In the genomic region with DNA sequence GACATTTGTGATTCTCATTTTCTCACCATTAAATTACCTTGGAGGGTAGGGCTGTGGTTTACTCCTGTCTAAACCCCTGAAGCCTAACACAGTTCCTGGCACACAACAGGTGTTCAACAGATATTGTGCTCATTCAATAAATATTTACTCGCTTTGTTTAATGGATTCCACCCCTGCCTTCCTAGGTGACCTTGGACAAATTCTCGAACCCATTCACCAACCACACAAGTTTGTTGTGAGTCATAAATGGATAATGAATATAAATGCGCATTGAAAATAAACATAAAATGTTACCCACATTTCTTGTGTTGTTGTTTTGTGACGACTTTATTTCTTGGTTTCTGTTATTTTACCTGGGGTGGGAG, we compare ENCODE assay signal across 8 cellular contexts. TPM values are rescaled to one million over a fixed set of nuclear protein-coding genes. Genes with fewer than 3 reads are reported as not detected.
DNase-seq lines count a peak whose midpoint lies in the region; ATAC-seq, FAIRE-seq and TF ChIP-seq lines count a peak whose summit lies in the region.

No MANE protein-coding gene starts in this region.

- intact Hi-C loops in lower lobe of right lung (cut with DNase I) (no loop called here), lower leg skin (cut with DNase I; ENCODE audit: low total_unique reads) (no loop called here)

- TF ChIP-seq CTCF in A549 (IDR thresholded peaks at IDR 0.05), result no peak
- no peak for TF ChIP-seq CTCF in lower lobe of right lung (IDR thresholded peaks at IDR 0.05)
- no peak for TF ChIP-seq CTCF in lower leg skin (IDR thresholded peaks at IDR 0.05)

- TF ChIP-seq EP300 in A549 (IDR thresholded peaks at IDR 0.05), result no peak

- CTCF ChIA-PET in A549 (lab: Yijun Ruan, JAX), result interaction anchor here (0.9 to 8.1 kb wide), 17 partner anchors 10 to 113 kb away, joined by 3 to 60 read pairs (median 6); a partner anchor contains a TSS

- H3K36me3 ChIP-seq in SJSA1 (peaks cover 73% of the 10 kb centered on the region), lower lobe of right lung (peaks cover 31% of the 10 kb centered on the region)

- H3K9me3 ChIP-seq in A549 (no peaks in the 10 kb centered on the region), SJSA1 (replicated peaks) (no peaks in the 10 kb centered on the region), lower lobe of right lung (no peaks in the 10 kb centered on the region)

- TF ChIP-seq RAD21 in A549 (conservative IDR thresholded peaks at IDR 0.05 in 1 of 2, IDR thresholded peaks at IDR 0.05 in 1 of 2), result no peak

- DNase-seq in A549 (ENCODE audit: low read depth in 1 of 2, low spot score in 1 of 2) (no peak), SJSA1 (ENCODE audit: low read depth in 1 of 2, low spot score in 2 of 2) (peak in 1 of 2 experiments; percentile 82), lower lobe of right lung (no peak), kidney glomerular epithelial cell (lab: John Stamatoyannopoulos, UW) (no peak), lower leg skin (ENCODE audit: low spot score in 2 of 2) (no peak)
- no peak for DNase-seq in activated effector memory CD4-positive, alpha-beta T cell treated with Interleukin-2 at 50 U/mL for 16 hours

- ATAC-seq in A549 (peak in 1 of 2 experiments; percentile 4; a peak in 2 of 6 replicates), GM21723 (IDR thresholded peaks at IDR 0.05; ENCODE audit: unreplicated experiment) (peak; percentile 2), lower lobe of right lung (peak in 1 of 2 donors; percentile 7), GM18520 (IDR thresholded peaks at IDR 0.05; ENCODE audit: unreplicated experiment) (no peak)

- 26% methylated on average over 4 of the region's 4 CpGs for WGBS in A549 (ENCODE audit: missing lambda C conversion rate)
- WGBS in lower leg skin, 2 donors, result 21 to 22% methylated on average over 4 of the region's 4 CpGs

- H3K4me1 ChIP-seq in A549 (peaks cover 8% of the 10 kb centered on the region), SJSA1 (replicated peaks) (peaks cover 16% of the 10 kb centered on the region), lower lobe of right lung (peaks cover 35% of the 10 kb centered on the region)

- FAIRE-seq in A549 (lab: Jason Lieb, UNC), result no peak

- no peak overlapping the region; the same call in 2 of the 3 replicates for H3K4me3 ChIP-seq in A549
- peak overlapping the region; percentile 65 for H3K4me3 ChIP-seq in SJSA1
- H3K4me3 ChIP-seq in lower lobe of right lung, result peak overlapping the region; percentile 93
- no peak overlapping the region for H3K4me3 ChIP-seq in lower leg skin (ENCODE audit: low read depth, poor library complexity, severe bottlenecking)

- peak overlapping the region; percentile 16; the same call in 1 of the 3 replicates for H3K4me2 ChIP-seq in A549

- POLR2A ChIA-PET in A549 (lab: Yijun Ruan, JAX), result interaction anchor here (1.0 to 1.3 kb wide), 4 partner anchors 10 to 62 kb away, joined by 4 to 5 read pairs (median 4); a partner anchor contains a TSS

- no peaks in the 10 kb centered on the region for H3K27me3 ChIP-seq in SJSA1 (replicated peaks)
- no peaks in the 10 kb centered on the region for H3K27me3 ChIP-seq in lower lobe of right lung (ENCODE audit: low read depth)

- H3K27ac ChIP-seq in A549, result no peak overlapping the region
- no peak overlapping the region for H3K27ac ChIP-seq in SJSA1
- peak overlapping the region; percentile 74 for H3K27ac ChIP-seq in lower lobe of right lung

- no peak for TF ChIP-seq POLR2A in A549 (IDR thresholded peaks at IDR 0.05; ENCODE audit: low read length)
- TF ChIP-seq POLR2A in lower leg skin (IDR thresholded peaks at IDR 0.05), result no peak

TF ChIP-seq in A549, 52 proteins besides CTCF, POLR2A, EP300 and RAD21 (continues in another document):
- TF ChIP-seq ZFP36 (IDR thresholded peaks at IDR 0.05; ENCODE audit: borderline replicate concordance, partially characterized antibody) (no peak), RCOR1 (IDR thresholded peaks at IDR 0.05; ENCODE audit: low read depth, low read length) (no peak), CEBPB (IDR thresholded peaks at IDR 0.05) (no peak), ESRRA (IDR thresholded peaks at IDR 0.05; ENCODE audit: borderline replicate concordance, low read length) (no peak), HOXB13 (CRISPR knock-in tag; IDR thresholded peaks at IDR 0.05; ENCODE audit: low read depth) (no peak), FOSL2 (IDR thresholded peaks at IDR 0.05) (no peak), FOSL2 (CRISPR knock-in tag; IDR thresholded peaks at IDR 0.05) (no peak; the same call in 1 of the 2 replicates), TP53 (CRISPR knock-in tag; IDR thresholded peaks at IDR 0.05) (no peak), HOXB5 (CRISPR knock-in tag; IDR thresholded peaks at IDR 0.05) (no peak), POLR2AphosphoS2 (conservative IDR thresholded peaks at IDR 0.05; ENCODE audit: low read length) (no peak)
- TF ChIP-seq, protein P1, sequence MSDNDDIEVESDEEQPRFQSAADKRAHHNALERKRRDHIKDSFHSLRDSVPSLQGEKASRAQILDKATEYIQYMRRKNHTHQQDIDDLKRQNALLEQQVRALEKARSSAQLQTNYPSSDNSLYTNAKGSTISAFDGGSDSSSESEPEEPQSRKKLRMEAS (IDR thresholded peaks at IDR 0.05), result no peak
- TF ChIP-seq, protein P2, sequence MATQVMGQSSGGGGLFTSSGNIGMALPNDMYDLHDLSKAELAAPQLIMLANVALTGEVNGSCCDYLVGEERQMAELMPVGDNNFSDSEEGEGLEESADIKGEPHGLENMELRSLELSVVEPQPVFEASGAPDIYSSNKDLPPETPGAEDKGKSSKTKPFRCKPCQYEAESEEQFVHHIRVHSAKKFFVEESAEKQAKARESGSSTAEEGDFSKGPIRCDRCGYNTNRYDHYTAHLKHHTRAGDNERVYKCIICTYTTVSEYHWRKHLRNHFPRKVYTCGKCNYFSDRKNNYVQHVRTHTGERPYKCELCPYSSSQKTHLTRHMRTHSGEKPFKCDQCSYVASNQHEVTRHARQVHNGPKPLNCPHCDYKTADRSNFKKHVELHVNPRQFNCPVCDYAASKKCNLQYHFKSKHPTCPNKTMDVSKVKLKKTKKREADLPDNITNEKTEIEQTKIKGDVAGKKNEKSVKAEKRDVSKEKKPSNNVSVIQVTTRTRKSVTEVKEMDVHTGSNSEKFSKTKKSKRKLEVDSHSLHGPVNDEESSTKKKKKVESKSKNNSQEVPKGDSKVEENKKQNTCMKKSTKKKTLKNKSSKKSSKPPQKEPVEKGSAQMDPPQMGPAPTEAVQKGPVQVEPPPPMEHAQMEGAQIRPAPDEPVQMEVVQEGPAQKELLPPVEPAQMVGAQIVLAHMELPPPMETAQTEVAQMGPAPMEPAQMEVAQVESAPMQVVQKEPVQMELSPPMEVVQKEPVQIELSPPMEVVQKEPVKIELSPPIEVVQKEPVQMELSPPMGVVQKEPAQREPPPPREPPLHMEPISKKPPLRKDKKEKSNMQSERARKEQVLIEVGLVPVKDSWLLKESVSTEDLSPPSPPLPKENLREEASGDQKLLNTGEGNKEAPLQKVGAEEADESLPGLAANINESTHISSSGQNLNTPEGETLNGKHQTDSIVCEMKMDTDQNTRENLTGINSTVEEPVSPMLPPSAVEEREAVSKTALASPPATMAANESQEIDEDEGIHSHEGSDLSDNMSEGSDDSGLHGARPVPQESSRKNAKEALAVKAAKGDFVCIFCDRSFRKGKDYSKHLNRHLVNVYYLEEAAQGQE (IDR thresholded peaks at IDR 0.05), result no peak

RNA-seq across cellular contexts. Expression of a gene that starts 0.4 kb away (rescaled TPM):
- 31.7 and 39.9 TPM in 2 replicates for polyA plus RNA-seq in A549 (2011; rRNA removed)
- 46.6 and 47.7 TPM in 2 replicates for polyA plus RNA-seq in A549 (2012; cell fraction: cytosol; rRNA removed)
- 31.5 and 36.9 TPM in 2 replicates for polyA plus RNA-seq in A549 (2012; cell fraction: nucleus; rRNA removed)
- polyA plus RNA-seq in A549 (2017; fragmentation: RNase III; extraction: RNeasy Plus Mini Kit Qiagen cat#74134 plus additional on column Dnase treatment), result 56.6 to 60.2 TPM (median 59.2 TPM) in 3 replicates
- 11.0 and 11.2 TPM in 2 replicates for polyA minus RNA-seq in A549 (2011; rRNA and poly(A)+ RNA removed)
- total RNA-seq in SJSA1 (2014; rRNA removed; shearing (Covaris generic)), result 591 and 596 TPM in 2 replicates
- total RNA-seq in lower lobe of right lung, result 22.6 TPM
- total RNA-seq in lower leg skin, result 10 to 100 TPM; 29.6 to 41.6 (median 34.5) TPM

RNA-seq across cellular contexts. Expression of a gene that starts 9.8 kb away (rescaled TPM):
- polyA plus RNA-seq in A549 (2011; rRNA removed), result 13.8 and 15.8 TPM in 2 replicates
- polyA plus RNA-seq in A549 (2012; cell fraction: cytosol; rRNA removed), result 6.9 and 8.3 TPM in 2 replicates
- polyA plus RNA-seq in A549 (2012; cell fraction: nucleus; rRNA removed), result 3.9 and 4.3 TPM in 2 replicates
- polyA plus RNA-seq in A549 (2017; fragmentation: RNase III; extraction: RNeasy Plus Mini Kit Qiagen cat#74134 plus additional on column Dnase treatment), result 6.2 to 8.0 TPM (median 7.3 TPM) in 3 replicates
- 12.2 and 13.1 TPM in 2 replicates for polyA minus RNA-seq in A549 (2011; rRNA and poly(A)+ RNA removed)
- 53.1 and 62.2 TPM in 2 replicates for total RNA-seq in SJSA1 (2014; rRNA removed; shearing (Covaris generic))
- total RNA-seq in lower lobe of right lung, result 6.8 TPM
- 10 to 100 TPM in 2 of 4 donors, 1 to 10 TPM in 2; 6.3 to 13.2 (median 9.9) TPM for total RNA-seq in lower leg skin

RNA-seq across cellular contexts. Expression of a gene that starts 10.3 kb away (rescaled TPM):
- polyA plus RNA-seq in A549 (2011; rRNA removed) (60.2 and 71.3 TPM in 2 replicates), A549 (2017; fragmentation: RNase III; extraction: RNeasy Plus Mini Kit Qiagen cat#74134 plus additional on column Dnase treatment) (55.2 to 64.9 TPM (median 63.0 TPM) in 3 replicates)
- 68.2 and 69.2 TPM in 2 replicates for polyA plus RNA-seq in A549 (2012; cell fraction: cytosol; rRNA removed)
- polyA plus RNA-seq in A549 (2012; cell fraction: nucleus; rRNA removed), result 72.4 and 97.7 TPM in 2 replicates
- polyA minus RNA-seq in A549 (2011; rRNA and poly(A)+ RNA removed), result 81.3 and 95.3 TPM in 2 replicates
- total RNA-seq in SJSA1 (2014; rRNA removed; shearing (Covaris generic)), result 173 and 193 TPM in 2 replicates
- total RNA-seq in lower lobe of right lung (14.4 TPM), lower leg skin (10 to 100 TPM in 3 of 4 donors, 1 to 10 TPM in 1; 5.9 to 13.5 (median 11.0) TPM)

RNA-seq across cellular contexts. Expression of a gene that starts 15.3 kb away (rescaled TPM):
- 1.8 and 1.9 TPM in 2 replicates for polyA plus RNA-seq in A549 (2011; rRNA removed)
- polyA plus RNA-seq in A549 (2012; cell fraction: cytosol; rRNA removed), result 2.6 and 3.0 TPM in 2 replicates
- polyA plus RNA-seq in A549 (2012; cell fraction: nucleus; rRNA removed), result 22.0 and 26.2 TPM in 2 replicates
- 1.9 to 2.9 TPM (median 2.3 TPM) in 3 replicates for polyA plus RNA-seq in A549 (2017; fragmentation: RNase III; extraction: RNeasy Plus Mini Kit Qiagen cat#74134 plus additional on column Dnase treatment)
- 1.5 and 2.0 TPM in 2 replicates for polyA minus RNA-seq in A549 (2011; rRNA and poly(A)+ RNA removed)
- 12.9 and 21.9 TPM in 2 replicates for total RNA-seq in SJSA1 (2014; rRNA removed; shearing (Covaris generic))
- 1.1 TPM for total RNA-seq in lower lobe of right lung
- 1 to 10 TPM in 3 of 4 donors, under 1 TPM in 1; 0.72 to 6.4 (median 1.7) TPM for total RNA-seq in lower leg skin

RNA-seq across cellular contexts. Expression of a gene that starts 27.3 kb away (rescaled TPM):
- polyA plus RNA-seq in A549 (2011; rRNA removed), result 7.2 and 8.4 TPM in 2 replicates
- 4.5 and 5.5 TPM in 2 replicates for polyA plus RNA-seq in A549 (2012; cell fraction: cytosol; rRNA removed)
- 7.2 and 7.3 TPM in 2 replicates for polyA plus RNA-seq in A549 (2012; cell fraction: nucleus; rRNA removed)
- 4.7 to 6.8 TPM (median 5.9 TPM) in 3 replicates for polyA plus RNA-seq in A549 (2017; fragmentation: RNase III; extraction: RNeasy Plus Mini Kit Qiagen cat#74134 plus additional on column Dnase treatment)
- 7.7 and 9.8 TPM in 2 replicates for polyA minus RNA-seq in A549 (2011; rRNA and poly(A)+ RNA removed)
- 88.7 and 107 TPM in 2 replicates for total RNA-seq in SJSA1 (2014; rRNA removed; shearing (Covaris generic))
- 20.0 TPM for total RNA-seq in lower lobe of right lung
- total RNA-seq in lower leg skin, result 10 to 100 TPM; 10.6 to 16.6 (median 12.8) TPM

Comparison
In these comparisons a context has a peak if more than half of its experiments do, and no peak if none do; other contexts are left out.
1. H3K4me3 ChIP-seq: peak in SJSA1 (single experiment) and lower lobe of right lung (single experiment); none in A549 (single experiment) and lower leg skin (single experiment).
2. RNA of a gene that starts 0.4 kb away (total RNA-seq): 591 to 596 TPM in SJSA1; 29.6 to 41.6 TPM in lower leg skin and 22.6 TPM in lower lobe of right lung (single experiment); every median in the first group is over 10 times any median in the second.
3. RNA of a gene that starts 10.3 kb away (total RNA-seq): 173 to 193 TPM in SJSA1; 14.4 TPM in lower lobe of right lung (single experiment) and 5.9 to 13.5 TPM in lower leg skin; every median in the first group is over 10 times any median in the second.